Comparison of ENCODE assay signal across 1 cellular context in the genomic region with DNA sequence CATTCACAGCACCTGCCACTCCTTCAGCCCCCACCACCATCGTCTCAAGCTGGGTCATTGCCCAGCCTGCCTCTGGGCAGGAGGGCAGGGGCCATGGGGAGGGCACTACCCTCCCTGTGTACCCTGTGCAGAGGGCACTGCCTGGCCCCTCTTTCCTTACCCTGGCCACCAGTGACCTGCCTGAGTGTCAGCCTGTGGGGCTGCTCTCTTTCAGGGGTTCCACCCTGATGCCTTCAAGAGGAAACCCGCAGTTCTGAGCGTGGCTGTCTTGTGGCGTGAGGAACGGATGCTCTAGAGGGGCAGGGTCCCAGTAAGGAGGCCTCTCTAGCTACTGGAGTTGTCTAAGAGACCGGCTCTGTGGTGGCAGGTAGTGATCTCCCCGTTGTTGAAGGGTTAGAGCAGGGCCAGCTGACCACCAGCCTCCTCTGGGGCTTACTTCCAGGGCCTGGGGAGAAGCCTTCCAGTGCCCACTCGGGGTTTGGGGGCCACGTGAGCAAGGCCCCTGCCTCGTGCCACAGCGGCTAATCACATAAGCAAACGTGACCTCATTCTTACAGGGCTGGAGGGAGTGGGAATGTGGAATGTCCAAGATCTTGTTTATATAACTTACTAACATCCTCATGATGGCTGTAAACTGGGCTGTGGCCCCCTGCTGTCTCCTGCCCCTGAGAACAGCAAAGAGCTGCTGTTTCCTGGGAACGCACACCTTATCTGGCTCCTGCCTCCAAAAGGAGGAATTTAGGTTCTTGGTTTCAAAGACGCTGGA.
TF ChIP-seq lines count a peak whose summit lies in the region.

No MANE protein-coding gene starts in this region.

TF ChIP-seq in K562, 482 proteins besides CTCF, POLR2A, EP300 and RAD21:
- 0 out of 2 replicates have a peak, but pooled peaks have one; percentile 39 for TF ChIP-seq IRF2 (CRISPR knock-in tag; IDR thresholded peaks at IDR 0.05)
- TF ChIP-seq JUN (IDR thresholded peaks at IDR 0.05; ENCODE audit: borderline replicate concordance, low read depth, low read length) = no peak
- TF ChIP-seq JUN (CRISPR knock-in tag; IDR thresholded peaks at IDR 0.05; ENCODE audit: borderline replicate concordance) = no peak
